Comparison of ENCODE assay signal across 1 cellular context in the genomic region with DNA sequence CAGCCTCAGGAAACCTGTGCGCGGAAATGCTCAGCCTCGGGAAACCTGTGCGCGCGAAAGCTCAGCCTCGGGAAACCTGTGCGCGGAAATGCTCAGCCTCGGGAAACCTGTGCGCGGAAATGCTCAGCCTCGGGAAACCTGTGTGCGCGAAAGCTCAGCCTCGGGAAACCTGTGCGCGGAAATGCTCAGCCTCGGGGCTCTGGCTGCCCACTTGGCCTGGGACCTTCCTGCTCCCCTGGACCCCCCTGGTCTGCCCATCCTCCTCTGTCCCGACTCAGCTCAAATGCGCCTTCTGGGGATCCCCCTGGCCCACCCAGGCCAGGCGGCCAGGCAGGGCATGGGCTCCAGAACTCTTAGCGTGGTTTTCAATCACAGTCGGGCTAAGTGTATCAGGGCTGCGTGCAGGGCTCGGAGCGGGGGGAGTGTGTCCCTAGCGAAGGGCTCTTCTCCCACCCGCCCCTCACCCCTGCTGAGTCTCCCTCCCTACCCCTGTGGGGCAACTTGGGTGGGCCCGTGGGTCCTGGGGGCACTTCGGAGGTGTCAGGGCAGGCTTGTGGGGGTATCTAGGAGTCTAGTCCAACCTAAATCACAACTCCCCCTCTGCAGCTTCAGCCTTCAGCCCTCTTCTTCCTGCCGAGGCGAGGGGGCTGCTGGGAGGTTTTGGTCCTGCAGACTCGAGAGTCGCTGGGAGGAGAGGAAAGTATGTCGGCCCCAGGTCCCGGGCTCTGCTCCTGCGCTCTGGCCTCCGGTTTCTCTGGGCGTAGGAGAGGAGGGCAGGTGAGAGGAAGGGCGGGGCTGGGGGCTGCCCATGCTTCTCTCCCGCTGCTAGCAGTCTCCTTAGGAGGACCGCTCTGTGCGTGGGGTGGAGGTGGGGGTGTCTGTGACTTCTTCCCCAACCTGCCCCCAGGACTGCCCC.
TF ChIP-seq lines count a peak whose summit lies in the region.

No MANE protein-coding gene starts in this region.

TF ChIP-seq in HepG2, 621 proteins besides CTCF, POLR2A, EP300 and RAD21 (continued from another document):
- TF ChIP-seq, protein P1, sequence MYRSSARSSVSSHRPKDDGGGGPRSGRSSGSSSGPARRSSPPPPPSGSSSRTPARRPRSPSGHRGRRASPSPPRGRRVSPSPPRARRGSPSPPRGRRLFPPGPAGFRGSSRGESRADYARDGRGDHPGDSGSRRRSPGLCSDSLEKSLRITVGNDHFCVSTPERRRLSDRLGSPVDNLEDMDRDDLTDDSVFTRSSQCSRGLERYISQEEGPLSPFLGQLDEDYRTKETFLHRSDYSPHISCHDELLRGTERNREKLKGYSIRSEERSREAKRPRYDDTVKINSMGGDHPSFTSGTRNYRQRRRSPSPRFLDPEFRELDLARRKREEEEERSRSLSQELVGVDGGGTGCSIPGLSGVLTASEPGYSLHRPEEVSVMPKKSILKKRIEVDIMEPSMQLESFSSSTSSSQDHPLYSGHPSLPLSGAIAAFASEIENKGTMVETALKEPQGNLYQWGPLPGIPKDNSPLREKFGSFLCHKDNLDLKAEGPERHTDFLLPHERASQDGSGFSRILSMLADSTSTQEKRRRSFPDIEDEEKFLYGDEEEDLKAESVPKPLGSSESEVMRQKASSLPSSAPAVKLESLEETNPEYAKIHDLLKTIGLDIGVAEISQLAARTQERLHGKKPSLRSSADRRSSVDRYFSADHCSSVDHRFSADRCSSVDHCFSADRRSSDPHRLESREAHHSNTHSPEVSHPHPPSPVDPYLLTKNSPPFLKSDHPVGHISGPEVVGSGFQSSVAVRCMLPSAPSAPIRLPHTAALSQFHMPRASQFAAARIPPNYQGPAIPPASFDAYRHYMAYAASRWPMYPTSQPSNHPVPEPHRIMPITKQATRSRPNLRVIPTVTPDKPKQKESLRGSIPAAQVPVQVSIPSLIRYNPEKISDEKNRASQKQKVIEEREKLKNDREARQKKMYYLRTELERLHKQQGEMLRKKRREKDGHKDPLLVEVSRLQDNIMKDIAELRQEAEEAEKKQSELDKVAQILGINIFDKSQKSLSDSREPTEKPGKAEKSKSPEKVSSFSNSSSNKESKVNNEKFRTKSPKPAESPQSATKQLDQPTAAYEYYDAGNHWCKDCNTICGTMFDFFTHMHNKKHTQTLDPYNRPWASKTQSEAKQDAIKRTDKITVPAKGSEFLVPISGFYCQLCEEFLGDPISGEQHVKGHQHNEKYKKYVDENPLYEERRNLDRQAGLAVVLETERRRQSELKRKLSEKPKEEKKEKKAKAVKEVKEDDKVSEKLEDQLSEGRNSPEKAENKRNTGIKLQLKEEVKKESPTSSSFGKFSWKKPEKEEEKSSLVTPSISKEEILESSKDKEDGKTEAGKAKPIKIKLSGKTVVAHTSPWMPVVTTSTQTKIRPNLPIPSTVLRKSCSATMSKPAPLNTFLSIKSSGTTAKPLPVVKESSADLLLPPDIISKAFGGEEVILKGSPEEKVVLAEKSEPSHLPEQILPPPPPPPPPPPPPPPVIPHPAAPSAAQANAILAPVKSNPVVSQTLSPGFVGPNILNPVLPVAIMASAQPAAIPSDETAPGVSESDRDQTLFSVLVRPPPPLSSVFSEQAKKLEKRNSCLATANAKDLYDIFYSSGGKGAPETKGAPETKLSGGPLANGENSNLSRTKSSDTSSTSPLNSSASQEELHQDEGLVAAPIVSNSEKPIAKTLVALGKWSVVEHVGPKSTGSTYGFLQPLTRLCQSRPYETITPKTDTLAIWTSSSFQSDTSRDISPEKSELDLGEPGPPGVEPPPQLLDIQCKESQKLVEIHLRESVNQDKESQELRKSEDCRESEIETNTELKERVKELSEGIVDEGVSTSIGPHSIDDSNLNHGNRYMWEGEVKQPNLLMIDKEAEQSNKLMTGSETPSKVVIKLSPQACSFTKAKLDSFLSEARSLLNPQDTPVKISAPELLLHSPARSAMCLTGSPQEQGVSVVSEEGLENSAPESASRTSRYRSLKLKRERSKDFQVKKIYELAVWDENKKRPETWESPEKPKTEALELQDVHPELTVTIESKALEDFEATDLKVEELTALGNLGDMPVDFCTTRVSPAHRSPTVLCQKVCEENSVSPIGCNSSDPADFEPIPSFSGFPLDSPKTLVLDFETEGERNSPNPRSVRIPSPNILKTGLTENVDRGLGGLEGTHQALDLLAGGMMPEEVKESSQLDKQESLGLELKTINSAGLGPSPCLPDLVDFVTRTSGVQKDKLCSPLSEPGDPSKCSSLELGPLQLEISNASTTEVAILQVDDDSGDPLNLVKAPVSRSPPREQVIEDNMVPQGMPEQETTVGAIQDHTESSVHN (CRISPR knock-in tag; IDR thresholded peaks at IDR 0.05) = no peak
- TF ChIP-seq MAFF (IDR thresholded peaks at IDR 0.05; ENCODE audit: low read depth, low read length) = no peak
- TF ChIP-seq PRMT3 (CRISPR knock-in tag; IDR thresholded peaks at IDR 0.05; ENCODE audit: borderline replicate concordance, low read depth) = no peak
- TF ChIP-seq, protein P2, sequence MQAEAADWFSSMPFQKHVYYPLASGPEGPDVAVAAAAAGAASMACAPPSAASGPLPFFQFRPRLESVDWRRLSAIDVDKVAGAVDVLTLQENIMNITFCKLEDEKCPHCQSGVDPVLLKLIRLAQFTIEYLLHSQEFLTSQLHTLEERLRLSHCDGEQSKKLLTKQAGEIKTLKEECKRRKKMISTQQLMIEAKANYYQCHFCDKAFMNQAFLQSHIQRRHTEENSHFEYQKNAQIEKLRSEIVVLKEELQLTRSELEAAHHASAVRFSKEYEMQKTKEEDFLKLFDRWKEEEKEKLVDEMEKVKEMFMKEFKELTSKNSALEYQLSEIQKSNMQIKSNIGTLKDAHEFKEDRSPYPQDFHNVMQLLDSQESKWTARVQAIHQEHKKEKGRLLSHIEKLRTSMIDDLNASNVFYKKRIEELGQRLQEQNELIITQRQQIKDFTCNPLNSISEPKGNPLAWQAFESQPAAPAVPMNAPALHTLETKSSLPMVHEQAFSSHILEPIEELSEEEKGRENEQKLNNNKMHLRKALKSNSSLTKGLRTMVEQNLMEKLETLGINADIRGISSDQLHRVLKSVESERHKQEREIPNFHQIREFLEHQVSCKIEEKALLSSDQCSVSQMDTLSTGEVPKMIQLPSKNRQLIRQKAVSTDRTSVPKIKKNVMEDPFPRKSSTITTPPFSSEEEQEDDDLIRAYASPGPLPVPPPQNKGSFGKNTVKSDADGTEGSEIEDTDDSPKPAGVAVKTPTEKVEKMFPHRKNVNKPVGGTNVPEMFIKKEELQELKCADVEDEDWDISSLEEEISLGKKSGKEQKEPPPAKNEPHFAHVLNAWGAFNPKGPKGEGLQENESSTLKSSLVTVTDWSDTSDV (CRISPR knock-in tag; IDR thresholded peaks at IDR 0.05) = no peak
- TF ChIP-seq FLYWCH1 (CRISPR knock-in tag; IDR thresholded peaks at IDR 0.05) = no peak
- TF ChIP-seq, protein P3, sequence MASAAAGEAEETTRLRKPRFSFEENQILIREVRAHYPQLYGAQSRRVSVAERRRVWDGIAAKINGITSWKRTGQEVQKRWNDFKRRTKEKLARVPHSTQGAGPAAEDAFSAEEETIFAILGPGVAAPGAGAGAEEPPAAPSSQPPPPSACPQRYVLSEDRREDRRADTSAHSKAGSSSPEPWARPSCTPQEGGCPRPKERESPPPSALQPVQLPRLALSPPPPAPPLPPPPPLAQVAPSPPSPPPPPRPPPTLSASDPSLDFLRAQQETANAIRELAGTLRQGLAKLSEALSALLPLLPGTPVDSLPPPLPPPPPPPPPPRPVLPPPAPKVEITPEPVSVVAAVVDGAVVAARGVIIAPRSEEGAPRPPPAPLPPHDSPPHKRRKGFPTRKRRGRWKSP (CRISPR knock-in tag; IDR thresholded peaks at IDR 0.05) = no peak
- no peak for TF ChIP-seq SMAD9 (CRISPR knock-in tag; IDR thresholded peaks at IDR 0.05)
- no peak for TF ChIP-seq ZNF562 (CRISPR knock-in tag; IDR thresholded peaks at IDR 0.05; ENCODE audit: borderline replicate concordance)
